ENCODE assay signal across 21 cellular contexts in genomic region chr7:29593458-29593857, GRCh38. TPM values are rescaled to one million over a fixed set of nuclear protein-coding genes. Genes with fewer than 3 reads are reported as not detected.
"Had no signal": no experiment of that assay in that cellular context is flagged by ENCODE, and none has a peak within 500 bp of the region (broad histone marks: within the 10 kb centered on the region; RNA-seq: fewer than 3 reads in every experiment).

No MANE protein-coding gene starts in this region.

- DNase-seq: activated B cell treated with CpG ODN at 0.5 μM for 24 hours; activated CD4-positive, alpha-beta T cell treated with anti-CD3 and anti-CD28 coated beads for 36 hours; activated CD4-positive, alpha-beta T cell treated with anti-CD3 and anti-CD28 coated beads, Interleukin-2, amount 50 U/mL, for 4 hours; activated CD8-positive, alpha-beta memory T cell treated with anti-CD3 and anti-CD28 coated beads for 24 hours; activated CD8-positive, alpha-beta memory T cell treated with anti-CD3 and anti-CD28 coated beads, Interleukin-2, amount 50 U/mL, for 4 hours; activated naive CD4-positive, alpha-beta T cell treated with Interleukin-2 at 50 U/mL for 16 hours; activated naive CD8-positive, alpha-beta T cell treated with anti-CD3 and anti-CD28 coated beads for 36 hours; activated T-cell treated with anti-CD3 and anti-CD28 coated beads, Interleukin-2, amount 50 U/mL, for 4 hours; effector CD4-positive, alpha-beta T cell; heart right ventricle; left lung; natural killer cell; stimulated activated CD4-positive, alpha-beta T cell treated with anti-CD3 and anti-CD28 coated beads, Interleukin-4, amount 100 ng/mL, for 24 hours; stimulated activated naive CD4-positive, alpha-beta T cell treated with Interleukin-2 at 50 U/mL for 16 hours; upper lobe of left lung had no signal

- H3K4me1 ChIP-seq: heart right ventricle, left lung, right atrium auricular region had no signal

- H3K4me3 ChIP-seq: heart right ventricle, left lung, right atrium auricular region, thoracic aorta, upper lobe of left lung had no signal

- FAIRE-seq: astrocyte, endometrium had no signal

- ATAC-seq: activated CD4-positive, alpha-beta T cell treated with anti-CD3 and anti-CD28 coated beads for 36 hours; activated T-cell treated with anti-CD3 and anti-CD28 coated beads, Interleukin-2, amount 50 U/mL, for 4 hours; heart right ventricle; left lung; natural killer cell had no signal

- H3K27me3 ChIP-seq: heart right ventricle, right atrium auricular region, upper lobe of left lung had no signal

- H3K27ac ChIP-seq: heart right ventricle, left lung, right atrium auricular region, thoracic aorta, upper lobe of left lung had no signal

- H3K9me3 ChIP-seq: heart right ventricle, left lung, right atrium auricular region, thoracic aorta, upper lobe of left lung had no signal

- H3K36me3 ChIP-seq: heart right ventricle, left lung, right atrium auricular region, thoracic aorta, upper lobe of left lung had no signal

RNA-seq across cellular contexts. Expression of gene PRR15, which starts 29.8 kb away (rescaled TPM):
- total RNA-seq: activated B cell treated with CpG ODN at 0.5 μM for 24 hours; activated CD4-positive, alpha-beta T cell treated with anti-CD3 and anti-CD28 coated beads for 36 hours; activated naive CD8-positive, alpha-beta T cell treated with anti-CD3 and anti-CD28 coated beads for 36 hours; cerebellum; lung microvascular endothelial cell; natural killer cell had no signal
